ENCODE assay signal across 8 cellular contexts in genomic region chr2:191555092-191555742, GRCh38.
DNase-seq lines count a peak whose midpoint lies in the region; ATAC-seq and TF ChIP-seq lines count a peak whose summit lies in the region.

No MANE protein-coding gene starts in this region.

- peak; percentile 85 for TF ChIP-seq CTCF in choroid plexus epithelial cell (conservative IDR thresholded peaks at IDR 0.05; ENCODE audit: low read depth, low read length)

- ATAC-seq in GM19324 (IDR thresholded peaks at IDR 0.05; ENCODE audit: low FRiP score, unreplicated experiment), result peak; percentile 81
- peak; percentile 96 for ATAC-seq in HG03354 (IDR thresholded peaks at IDR 0.05; ENCODE audit: poor library complexity, severe bottlenecking, unreplicated experiment)
- peak; percentile 100 for ATAC-seq in left lobe of liver

- DNase-seq in CD1c-positive myeloid dendritic cell (ENCODE audit: extremely low spot score) (peak; percentile 90), NCI-H446 (lab: John Stamatoyannopoulos, UW) (peak; percentile 76 to 90), choroid plexus epithelial cell (ENCODE audit: low read depth) (peak; percentile 89), left lobe of liver (ENCODE audit: low spot score) (peak; percentile 79)
- peak; percentile 66 for DNase-seq in activated CD4-positive, alpha-beta T cell treated with anti-CD3 and anti-CD28 coated beads for 1 hour
- peak; percentile 77 to 80 for DNase-seq in stimulated activated CD4-positive, alpha-beta T cell treated with anti-CD3 and anti-CD28 coated beads, Interleukin-4, amount 100 ng/mL, for 4 hours

- H3K4me3 ChIP-seq in choroid plexus epithelial cell (ENCODE audit: low read depth, low read length), result no peak overlapping the region
